17 cellular contexts compared by ENCODE assay signal in the genomic region with DNA sequence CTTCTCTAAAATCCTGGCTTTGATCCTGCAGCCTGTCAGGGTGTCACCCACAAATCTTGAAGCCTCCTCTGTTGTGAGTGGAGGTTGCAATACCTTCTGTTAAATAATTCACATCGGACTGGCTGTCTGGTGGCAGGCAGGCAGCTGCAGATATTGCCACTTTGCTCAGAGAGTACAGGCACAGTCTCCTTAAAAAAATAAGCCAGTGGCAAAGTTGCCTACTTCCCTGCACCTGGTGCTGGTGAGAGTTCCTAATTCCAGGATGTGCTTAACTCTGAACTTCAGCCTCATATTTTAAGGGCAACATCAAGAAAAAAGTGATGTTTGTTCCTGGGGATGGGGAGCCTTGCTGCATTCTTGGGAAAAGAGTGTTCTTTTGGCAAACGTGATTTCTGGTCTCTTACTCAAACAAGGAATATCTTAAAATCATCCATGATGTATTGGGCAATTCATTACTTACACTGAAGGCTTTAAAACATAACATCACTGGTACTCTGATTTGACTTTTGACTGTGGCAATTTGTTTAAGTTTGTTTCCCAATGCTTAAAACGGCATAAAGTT.
DNase-seq lines count a peak whose midpoint lies in the region; ATAC-seq and TF ChIP-seq lines count a peak whose summit lies in the region.
"Had no signal": no experiment of that assay in that cellular context is flagged by ENCODE, and none has a peak within 500 bp of the region (broad histone marks: within the 10 kb centered on the region; RNA-seq: fewer than 3 reads in every experiment).

No MANE protein-coding gene starts in this region.

- peak; percentile 51 for DNase-seq in NCI-H748 (lab: John Stamatoyannopoulos, UW; ENCODE audit: unreplicated experiment)
- DNase-seq in NCI-H748 treated with DMSO at 0.1 percent for 48 hours (lab: John Stamatoyannopoulos, UW) = no peak
- DNase-seq in mammary epithelial cell = no peak
- no peak for DNase-seq in type B pancreatic cell (ENCODE audit: extremely low spot score, unreplicated experiment)
- DNase-seq in SW 1271 (lab: John Stamatoyannopoulos, UW) = no peak
- DNase-seq in HuH-7 (ENCODE audit: low spot score) = no peak
- DNase-seq: ACHN; activated CD4-positive, alpha-beta T cell treated with anti-CD3 and anti-CD28 coated beads for 48 hours; activated T-cell treated with anti-CD3 and anti-CD28 coated beads, Interleukin-2, amount 50 U/mL, for 1 hour; cerebellar nuclear complex; kidney; sigmoid colon; stimulated activated naive CD8-positive, alpha-beta T cell treated with anti-CD3 and anti-CD28 coated beads, Interleukin-15, Interleukin-2, amounts not matched to agents 100 U/mL and 50 U/mL, for 24 hours; T-helper 1 cell had no signal

- H3K36me3 Mint-ChIP-seq in type B pancreatic cell = no peaks in the 10 kb centered on the region

- 55% methylated on average over 3 of the region's 3 CpGs for WGBS in mammary epithelial cell (ENCODE audit: low coverage, missing lambda C conversion rate)

- peak overlapping the region; percentile 7 for H3K4me2 ChIP-seq in mammary epithelial cell (ENCODE audit: insufficient read depth, low read depth, low read length)

- no peaks in the 10 kb centered on the region for H3K79me2 ChIP-seq in mammary epithelial cell (ENCODE audit: insufficient read depth, low read length)

- no peak overlapping the region for H3K27ac ChIP-seq in mammary epithelial cell (ENCODE audit: insufficient read depth, low read depth, low read length)
- H3K27ac ChIP-seq: sigmoid colon had no signal

- H3K9me3 ChIP-seq in mammary epithelial cell (replicated peaks; ENCODE audit: insufficient read depth, low read length) (no peaks in the 10 kb centered on the region), mucosa of stomach (ENCODE audit: control insufficient read depth, low read length) (no peaks in the 10 kb centered on the region)
- H3K9me3 ChIP-seq: MG63, sigmoid colon had no signal

- no peaks in the 10 kb centered on the region for H3K36me3 ChIP-seq in mammary epithelial cell (ENCODE audit: insufficient read depth, low read length)
- H3K36me3 ChIP-seq in mucosa of stomach (ENCODE audit: control insufficient read depth, insufficient read depth, low read length) = no peaks in the 10 kb centered on the region
- H3K36me3 ChIP-seq: MG63, sigmoid colon had no signal

- no peaks in the 10 kb centered on the region for H4K20me1 ChIP-seq in mammary epithelial cell (ENCODE audit: insufficient read depth, low read length)

- H3K27me3 ChIP-seq in mammary epithelial cell (ENCODE audit: insufficient read depth, low read length) = no peaks in the 10 kb centered on the region
- H3K27me3 ChIP-seq in mucosa of stomach (ENCODE audit: control insufficient read depth, insufficient read depth, low read length) = no peaks in the 10 kb centered on the region
- H3K27me3 ChIP-seq: MG63 had no signal

- dilution Hi-C loops in mammary epithelial cell (cut with HindIII; ENCODE audit: low sequenced_read_pairs) = no loop called here

- BruUV-seq in mammary epithelial cell (replicated peaks; lab: Mats Ljungman, UMichigan) = no TSS peak

- TF ChIP-seq CTCF in mammary epithelial cell (conservative IDR thresholded peaks at IDR 0.05 in 1 of 2, IDR thresholded peaks at IDR 0.05 in 1 of 2; ENCODE audit: extremely low read depth in 1 of 2, insufficient read depth in 1 of 2, low read depth in 1 of 2, low read length in 2 of 2) = no peak
- TF ChIP-seq CTCF in type B pancreatic cell (conservative IDR thresholded peaks at IDR 0.05) = no peak

- H3K4me1 ChIP-seq in mammary epithelial cell (ENCODE audit: insufficient read depth, low read length) (peaks cover 21% of the 10 kb centered on the region), mucosa of stomach (ENCODE audit: control insufficient read depth, insufficient read depth, low read length) (peaks cover 18% of the 10 kb centered on the region)

- intact Hi-C loops in mammary epithelial cell (cut with micrococcal nuclease) = no loop called here

- ATAC-seq in GM21423 (IDR thresholded peaks at IDR 0.05; ENCODE audit: unreplicated experiment) = no peak
- ATAC-seq: stimulated activated naive CD8-positive, alpha-beta T cell treated with anti-CD3 and anti-CD28 coated beads, Interleukin-15, Interleukin-2, amounts not matched to agents 100 U/mL and 50 U/mL, for 24 hours had no signal

- peak overlapping the region; percentile 67 for H3K4me3 Mint-ChIP-seq in type B pancreatic cell

- H3K9me3 Mint-ChIP-seq in type B pancreatic cell = peaks cover 4% of the 10 kb centered on the region

- H3K9ac ChIP-seq in mammary epithelial cell (ENCODE audit: insufficient read depth, low read length) = no peak overlapping the region
- H3K9ac ChIP-seq in mucosa of stomach (ENCODE audit: low read length) = peak overlapping the region; percentile 61

- peaks cover 29% of the 10 kb centered on the region for H3K4me1 Mint-ChIP-seq in type B pancreatic cell (ENCODE audit: unreplicated experiment)

- H3K27ac Mint-ChIP-seq in type B pancreatic cell = peak overlapping the region; percentile 68

- in situ Hi-C loops in mammary epithelial cell (cut with MboI; ENCODE audit: low sequenced_read_pairs in 2 of 2) = no loop called here

- peaks cover 20% of the 10 kb centered on the region for H3K27me3 Mint-ChIP-seq in type B pancreatic cell

- peak overlapping the region; percentile 60 for H2AFZ ChIP-seq in mammary epithelial cell (ENCODE audit: low read depth, low read length)

- H3K4me3 ChIP-seq in mammary epithelial cell (replicated peaks in 1 of 3; ENCODE audit: insufficient read depth in 1 of 3, low read depth in 2 of 3, low read length in 3 of 3) = no peak overlapping the region
- H3K4me3 ChIP-seq in mucosa of stomach (ENCODE audit: low read length) = no peak overlapping the region
- H3K4me3 ChIP-seq: MG63 had no signal

- CTCF ChIA-PET in mammary epithelial cell (lab: Charles Lee; ENCODE audit: low non-redundant PET) = no interaction called here
